ENCODE assay signal across 13 cellular contexts in genomic region chr2:40251146-40251545, GRCh38.
DNase-seq lines count a peak whose midpoint lies in the region.
"Had no signal": no experiment of that assay in that cellular context is flagged by ENCODE, and none has a peak within 500 bp of the region (broad histone marks: within the 10 kb centered on the region; RNA-seq: fewer than 3 reads in every experiment).

No MANE protein-coding gene starts in this region.

- H3K27me3 Mint-ChIP-seq in activated T-cell treated with anti-CD3 and anti-CD28 coated beads, Interleukin-2, amount 50 U/mL, for 24 hours: no peaks in the 10 kb centered on the region

- no peaks in the 10 kb centered on the region for H3K36me3 Mint-ChIP-seq in activated T-cell treated with anti-CD3 and anti-CD28 coated beads, Interleukin-2, amount 50 U/mL, for 24 hours (ENCODE audit: low read depth)
- H3K36me3 Mint-ChIP-seq: immature natural killer cell, WTC11 had no signal

- DNase-seq in DMS53 (lab: John Stamatoyannopoulos, UW) (peak; percentile 93), NCI-H146 treated with DMSO at 0.1 percent for 48 hours (lab: John Stamatoyannopoulos, UW; ENCODE audit: unreplicated experiment) (peak; percentile 98), OCI-M1 (lab: John Stamatoyannopoulos, UW) (peak; percentile 60), lung microvascular endothelial cell (ENCODE audit: low read depth in 2 of 2) (peak; percentile 11 to 30), AG20443 (ENCODE audit: low spot score) (no peak), DMS114 treated with DMSO at 0.1 percent for 48 hours (lab: John Stamatoyannopoulos, UW; ENCODE audit: unreplicated experiment) (no peak), anterior cingulate cortex (lab: John Stamatoyannopoulos, UW) (no peak)
- DNase-seq in activated T-cell treated with anti-CD3 and anti-CD28 coated beads, Interleukin-2, amount 50 U/mL, for 24 hours: no peak
- DNase-seq: activated T-cell treated with anti-CD3 and anti-CD28 coated beads, Interleukin-2, amount 50 U/mL, for 4 hours; immature natural killer cell; NCI-H524 treated with DMSO at 0.1 percent for 48 hours; stimulated activated CD4-positive, alpha-beta T cell treated with anti-CD3 and anti-CD28 coated beads, Interleukin-15, amount 100 ng/mL, for 24 hours had no signal

- no peaks in the 10 kb centered on the region for H3K9me3 Mint-ChIP-seq in activated T-cell treated with anti-CD3 and anti-CD28 coated beads, Interleukin-2, amount 50 U/mL, for 24 hours
- H3K9me3 Mint-ChIP-seq: activated T-cell treated with anti-CD3 and anti-CD28 coated beads, Interleukin-2, amount 50 U/mL, for 4 hours; immature natural killer cell; WTC11 had no signal

- no peaks in the 10 kb centered on the region for H3K4me1 Mint-ChIP-seq in activated T-cell treated with anti-CD3 and anti-CD28 coated beads, Interleukin-2, amount 50 U/mL, for 24 hours (ENCODE audit: low read depth)
- H3K4me1 Mint-ChIP-seq: immature natural killer cell had no signal

- H3K27ac Mint-ChIP-seq in activated T-cell treated with anti-CD3 and anti-CD28 coated beads, Interleukin-2, amount 50 U/mL, for 24 hours: no peak overlapping the region
- H3K27ac Mint-ChIP-seq: immature natural killer cell, WTC11 had no signal

- no peak overlapping the region for H3K4me3 Mint-ChIP-seq in activated T-cell treated with anti-CD3 and anti-CD28 coated beads, Interleukin-2, amount 50 U/mL, for 24 hours
- H3K4me3 Mint-ChIP-seq: activated T-cell treated with anti-CD3 and anti-CD28 coated beads, Interleukin-2, amount 50 U/mL, for 4 hours; immature natural killer cell; WTC11 had no signal

Comparison
In these comparisons a context has a peak if more than half of its experiments do, and no peak if none do; other contexts are left out.
1. DNase-seq: peak in DMS53 (single experiment), NCI-H146 treated with DMSO at 0.1 percent for 48 hours (single experiment), OCI-M1 (single experiment) and lung microvascular endothelial cell (2 of 2); none in AG20443 (single experiment), activated T-cell treated with anti-CD3 and anti-CD28 coated beads, Interleukin-2, amount 50 U/mL, for 24 hours (single experiment), DMS114 treated with DMSO at 0.1 percent for 48 hours (single experiment) and anterior cingulate cortex (0 of 58).